In the genomic region with DNA sequence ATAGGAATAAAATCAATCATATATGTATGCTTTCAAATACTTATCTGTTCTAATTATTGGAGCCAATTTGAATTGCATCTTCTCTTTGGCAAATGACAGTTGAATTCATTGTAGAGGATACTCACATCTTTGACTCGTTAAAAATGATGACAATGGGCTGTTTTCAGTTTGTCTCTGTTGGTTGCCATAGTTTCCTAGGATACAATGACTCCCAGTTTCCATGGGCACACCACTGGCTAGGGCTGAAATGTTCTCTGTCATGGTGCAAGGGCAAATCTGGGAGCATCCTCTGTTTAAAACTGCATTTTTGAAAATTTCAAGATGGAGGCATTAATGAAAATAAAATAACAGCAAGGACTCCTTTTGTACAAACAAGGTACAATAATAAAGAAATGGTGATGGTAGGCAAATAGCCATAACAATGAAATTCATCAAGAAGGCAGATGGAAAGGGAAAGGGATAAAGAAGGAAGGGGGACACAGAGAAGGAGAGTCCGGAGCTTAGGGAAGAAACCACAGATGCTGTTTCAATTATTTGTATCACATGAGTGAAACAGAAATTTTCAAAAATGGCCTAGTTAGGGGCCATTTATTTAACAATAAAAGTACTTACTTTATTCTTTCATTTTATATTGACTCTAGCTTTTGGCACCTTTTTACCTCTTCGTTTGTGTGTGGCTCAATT, we compare ENCODE assay signal across 18 cellular contexts.
DNase-seq lines count a peak whose midpoint lies in the region; TF ChIP-seq lines count a peak whose summit lies in the region.
"Had no signal": no experiment of that assay in that cellular context is flagged by ENCODE, and none has a peak within 500 bp of the region (broad histone marks: within the 10 kb centered on the region; RNA-seq: fewer than 3 reads in every experiment).

No MANE protein-coding gene starts in this region.

- H3K4me3 ChIP-seq in dorsolateral prefrontal cortex (peak overlapping the region in 44 of 59 donors; percentile 4 to 57 (median 27)), hepatocyte (no peak overlapping the region)
- H3K4me3 ChIP-seq: left ventricle myocardium inferior, transverse colon had no signal

- no peak overlapping the region for H2AFZ ChIP-seq in hepatocyte

- no peak overlapping the region for H3K4me2 ChIP-seq in hepatocyte

- 72% methylated on average over 3 of the region's 3 CpGs for WGBS in hepatocyte (ENCODE audit: low lambda C conversion rate, missing lambda C conversion rate)

- DNase-seq in DMS153 (lab: John Stamatoyannopoulos, UW) (peak; percentile 1), DMS153 treated with DMSO at 0.1 percent for 48 hours (lab: John Stamatoyannopoulos, UW; ENCODE audit: unreplicated experiment) (no peak), dorsolateral prefrontal cortex (peak in 4 of 10 donors; percentile 5 to 58 (median 49)), renal cortical epithelial cell (ENCODE audit: low read depth) (peak; percentile 11), HT-29 (ENCODE audit: low spot score) (no peak), hepatocyte (ENCODE audit: low spot score) (no peak), hepatic stellate cell (ENCODE audit: low spot score) (no peak)
- DNase-seq: activated CD4-positive, alpha-beta T cell treated with anti-CD3 and anti-CD28 coated beads, Interleukin-2, amount 50 U/mL, for 48 hours; activated naive CD4-positive, alpha-beta T cell treated with anti-CD3 and anti-CD28 coated beads, Interleukin-2, amount 10 ng/mL, durations not matched to agents 7 days and 5 days; BE2C; erythroblast; KBM-7; left ventricle myocardium inferior; RPMI8226; stimulated activated CD4-positive, alpha-beta T cell treated with anti-CD3 and anti-CD28 coated beads, Interleukin-12 subunit alpha, Interleukin-12 subunit beta, amount 100 ng/mL, for 4 hours; transverse colon had no signal

- H3K27me3 ChIP-seq in dorsolateral prefrontal cortex (no peaks in the 10 kb centered on the region), layer of hippocampus (ENCODE audit: control insufficient read depth, insufficient read depth, low read length) (no peaks in the 10 kb centered on the region), hepatocyte (no peaks in the 10 kb centered on the region)
- H3K27me3 ChIP-seq: BE2C, transverse colon had no signal

- H3K79me2 ChIP-seq in hepatocyte, result no peaks in the 10 kb centered on the region

- intact Hi-C loops in dorsolateral prefrontal cortex (cut with DNase I), result loop anchor here in 1 of 2 donors (10.0 kb wide), 2 partner anchors 549 to 1081 kb away; no protein-coding TSS in a partner anchor

- H3K9me2 ChIP-seq in hepatocyte (replicated peaks; ENCODE audit: insufficient read depth), result no peaks in the 10 kb centered on the region

- H4K20me1 ChIP-seq in hepatocyte (ENCODE audit: insufficient read depth, poor library complexity, severe bottlenecking), result no peaks in the 10 kb centered on the region

- H3K27ac ChIP-seq in dorsolateral prefrontal cortex (peak overlapping the region in 58 of 59 donors; percentile 10 to 93 (median 80)), layer of hippocampus (ENCODE audit: low read depth, low read length) (peak overlapping the region; percentile 54), hepatocyte (no peak overlapping the region)
- H3K27ac ChIP-seq: 22Rv1, left ventricle myocardium inferior, transverse colon had no signal

- H3K9me3 ChIP-seq in hepatocyte (ENCODE audit: low read depth), result no peaks in the 10 kb centered on the region
- H3K9me3 ChIP-seq: BE2C, left ventricle myocardium inferior, transverse colon had no signal

- TF ChIP-seq CTCF in dorsolateral prefrontal cortex (IDR thresholded peaks at IDR 0.05 in 54 of 56, conservative IDR thresholded peaks at IDR 0.05 in 2 of 56; ENCODE audit: low read depth in 1 of 56, partially characterized antibody in 56 of 56) (no peak), hepatocyte (IDR thresholded peaks at IDR 0.05; ENCODE audit: poor library complexity) (no peak)

- H3K36me3 ChIP-seq in hepatocyte (replicated peaks; ENCODE audit: insufficient read depth, low read depth), result no peaks in the 10 kb centered on the region
- H3K36me3 ChIP-seq: BE2C, left ventricle myocardium inferior, transverse colon had no signal

- no peaks in the 10 kb centered on the region for H3K4me1 ChIP-seq in hepatocyte (ENCODE audit: insufficient read depth)
- H3K4me1 ChIP-seq: BE2C, left ventricle myocardium inferior, transverse colon had no signal

Comparison
In these comparisons a context has a peak if more than half of its experiments do, and no peak if none do; other contexts are left out.
1. DNase-seq: peak in DMS153 (single experiment) and renal cortical epithelial cell (single experiment); none in DMS153 treated with DMSO at 0.1 percent for 48 hours (single experiment), HT-29 (single experiment), hepatocyte (single experiment) and hepatic stellate cell (single experiment).